ENCODE assay signal across 1 cellular context in the genomic region with DNA sequence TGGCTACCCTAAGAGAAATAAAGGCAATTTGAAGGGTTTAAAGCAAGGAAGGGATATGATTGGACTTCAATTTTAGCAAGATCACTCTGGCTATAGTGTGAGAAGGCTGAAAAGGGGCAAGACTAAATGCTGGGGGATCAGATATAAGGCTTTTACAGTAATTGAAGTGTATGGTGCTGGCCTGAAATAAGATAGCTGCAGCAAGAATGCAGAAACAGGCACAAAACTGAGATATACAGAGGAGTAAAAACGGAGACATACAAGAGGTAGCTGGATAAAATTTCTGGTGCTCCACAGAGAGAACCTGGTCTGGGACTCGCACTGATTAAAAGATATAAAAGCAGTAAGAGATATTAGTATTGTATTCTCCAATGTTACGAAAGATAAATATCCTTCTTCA.
TF ChIP-seq lines count a peak whose summit lies in the region.

No MANE protein-coding gene starts in this region.

TF ChIP-seq in GM23338, 12 proteins besides CTCF, POLR2A, EP300 and RAD21 (continued from another document):
- TF ChIP-seq, protein P1, sequence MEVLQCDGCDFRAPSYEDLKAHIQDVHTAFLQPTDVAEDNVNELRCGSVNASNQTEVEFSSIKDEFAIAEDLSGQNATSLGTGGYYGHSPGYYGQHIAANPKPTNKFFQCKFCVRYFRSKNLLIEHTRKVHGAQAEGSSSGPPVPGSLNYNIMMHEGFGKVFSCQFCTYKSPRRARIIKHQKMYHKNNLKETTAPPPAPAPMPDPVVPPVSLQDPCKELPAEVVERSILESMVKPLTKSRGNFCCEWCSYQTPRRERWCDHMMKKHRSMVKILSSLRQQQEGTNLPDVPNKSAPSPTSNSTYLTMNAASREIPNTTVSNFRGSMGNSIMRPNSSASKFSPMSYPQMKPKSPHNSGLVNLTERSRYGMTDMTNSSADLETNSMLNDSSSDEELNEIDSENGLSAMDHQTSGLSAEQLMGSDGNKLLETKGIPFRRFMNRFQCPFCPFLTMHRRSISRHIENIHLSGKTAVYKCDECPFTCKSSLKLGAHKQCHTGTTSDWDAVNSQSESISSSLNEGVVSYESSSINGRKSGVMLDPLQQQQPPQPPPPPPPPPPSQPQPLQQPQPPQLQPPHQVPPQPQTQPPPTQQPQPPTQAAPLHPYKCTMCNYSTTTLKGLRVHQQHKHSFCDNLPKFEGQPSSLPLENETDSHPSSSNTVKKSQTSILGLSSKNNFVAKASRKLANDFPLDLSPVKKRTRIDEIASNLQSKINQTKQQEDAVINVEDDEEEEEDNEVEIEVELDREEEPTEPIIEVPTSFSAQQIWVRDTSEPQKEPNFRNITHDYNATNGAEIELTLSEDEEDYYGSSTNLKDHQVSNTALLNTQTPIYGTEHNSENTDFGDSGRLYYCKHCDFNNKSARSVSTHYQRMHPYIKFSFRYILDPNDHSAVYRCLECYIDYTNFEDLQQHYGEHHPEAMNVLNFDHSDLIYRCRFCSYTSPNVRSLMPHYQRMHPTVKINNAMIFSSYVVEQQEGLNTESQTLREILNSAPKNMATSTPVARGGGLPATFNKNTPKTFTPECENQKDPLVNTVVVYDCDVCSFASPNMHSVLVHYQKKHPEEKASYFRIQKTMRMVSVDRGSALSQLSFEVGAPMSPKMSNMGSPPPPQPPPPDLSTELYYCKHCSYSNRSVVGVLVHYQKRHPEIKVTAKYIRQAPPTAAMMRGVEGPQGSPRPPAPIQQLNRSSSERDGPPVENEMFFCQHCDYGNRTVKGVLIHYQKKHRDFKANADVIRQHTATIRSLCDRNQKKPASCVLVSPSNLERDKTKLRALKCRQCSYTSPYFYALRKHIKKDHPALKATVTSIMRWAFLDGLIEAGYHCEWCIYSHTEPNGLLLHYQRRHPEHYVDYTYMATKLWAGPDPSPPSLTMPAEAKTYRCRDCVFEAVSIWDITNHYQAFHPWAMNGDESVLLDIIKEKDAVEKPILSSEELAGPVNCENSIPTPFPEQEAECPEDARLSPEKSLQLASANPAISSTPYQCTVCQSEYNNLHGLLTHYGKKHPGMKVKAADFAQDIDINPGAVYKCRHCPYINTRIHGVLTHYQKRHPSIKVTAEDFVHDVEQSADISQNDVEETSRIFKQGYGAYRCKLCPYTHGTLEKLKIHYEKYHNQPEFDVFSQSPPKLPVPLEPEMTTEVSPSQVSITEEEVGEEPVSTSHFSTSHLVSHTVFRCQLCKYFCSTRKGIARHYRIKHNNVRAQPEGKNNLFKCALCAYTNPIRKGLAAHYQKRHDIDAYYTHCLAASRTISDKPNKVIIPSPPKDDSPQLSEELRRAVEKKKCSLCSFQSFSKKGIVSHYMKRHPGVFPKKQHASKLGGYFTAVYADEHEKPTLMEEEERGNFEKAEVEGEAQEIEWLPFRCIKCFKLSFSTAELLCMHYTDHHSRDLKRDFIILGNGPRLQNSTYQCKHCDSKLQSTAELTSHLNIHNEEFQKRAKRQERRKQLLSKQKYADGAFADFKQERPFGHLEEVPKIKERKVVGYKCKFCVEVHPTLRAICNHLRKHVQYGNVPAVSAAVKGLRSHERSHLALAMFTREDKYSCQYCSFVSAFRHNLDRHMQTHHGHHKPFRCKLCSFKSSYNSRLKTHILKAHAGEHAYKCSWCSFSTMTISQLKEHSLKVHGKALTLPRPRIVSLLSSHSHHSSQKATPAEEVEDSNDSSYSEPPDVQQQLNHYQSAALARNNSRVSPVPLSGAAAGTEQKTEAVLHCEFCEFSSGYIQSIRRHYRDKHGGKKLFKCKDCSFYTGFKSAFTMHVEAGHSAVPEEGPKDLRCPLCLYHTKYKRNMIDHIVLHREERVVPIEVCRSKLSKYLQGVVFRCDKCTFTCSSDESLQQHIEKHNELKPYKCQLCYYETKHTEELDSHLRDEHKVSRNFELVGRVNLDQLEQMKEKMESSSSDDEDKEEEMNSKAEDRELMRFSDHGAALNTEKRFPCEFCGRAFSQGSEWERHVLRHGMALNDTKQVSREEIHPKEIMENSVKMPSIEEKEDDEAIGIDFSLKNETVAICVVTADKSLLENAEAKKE (CRISPR knock-in tag; IDR thresholded peaks at IDR 0.05), result no peak
- TF ChIP-seq POLR2AphosphoS5 (IDR thresholded peaks at IDR 0.05; ENCODE audit: low read depth) (no peak), STAT1 (IDR thresholded peaks at IDR 0.05; ENCODE audit: unreplicated experiment) (no peak), EZH2 (IDR thresholded peaks at IDR 0.05; ENCODE audit: low read depth, unreplicated experiment) (no peak)
